1 cellular context compared by ENCODE assay signal in the genomic region with DNA sequence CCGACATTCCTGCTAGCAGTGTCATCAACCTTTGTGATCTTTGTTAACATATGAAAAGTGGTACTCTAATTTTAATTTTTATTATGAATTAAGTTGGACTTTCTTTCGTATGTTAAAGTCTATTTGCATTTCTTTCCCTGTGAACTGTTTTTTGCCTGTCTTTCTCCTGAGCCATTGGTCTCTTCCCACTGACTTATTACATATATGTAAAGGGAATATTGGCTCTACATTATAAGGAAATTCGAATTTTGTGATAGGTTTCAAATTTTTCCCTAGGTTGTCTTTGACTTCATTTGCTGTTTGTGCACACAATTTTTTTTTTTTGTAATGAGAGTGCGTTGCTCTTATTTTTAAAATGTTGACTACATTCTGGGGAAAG.
TF ChIP-seq lines count a peak whose summit lies in the region.

No MANE protein-coding gene starts in this region.

TF ChIP-seq in GM12878, 131 proteins besides CTCF, POLR2A, EP300 and RAD21:
- TF ChIP-seq PAX8 (IDR thresholded peaks at IDR 0.05) = no peak
- TF ChIP-seq SIX5 (IDR thresholded peaks at IDR 0.05; ENCODE audit: low read depth, low read length, severe bottlenecking) = no peak
- TF ChIP-seq, protein P1, sequence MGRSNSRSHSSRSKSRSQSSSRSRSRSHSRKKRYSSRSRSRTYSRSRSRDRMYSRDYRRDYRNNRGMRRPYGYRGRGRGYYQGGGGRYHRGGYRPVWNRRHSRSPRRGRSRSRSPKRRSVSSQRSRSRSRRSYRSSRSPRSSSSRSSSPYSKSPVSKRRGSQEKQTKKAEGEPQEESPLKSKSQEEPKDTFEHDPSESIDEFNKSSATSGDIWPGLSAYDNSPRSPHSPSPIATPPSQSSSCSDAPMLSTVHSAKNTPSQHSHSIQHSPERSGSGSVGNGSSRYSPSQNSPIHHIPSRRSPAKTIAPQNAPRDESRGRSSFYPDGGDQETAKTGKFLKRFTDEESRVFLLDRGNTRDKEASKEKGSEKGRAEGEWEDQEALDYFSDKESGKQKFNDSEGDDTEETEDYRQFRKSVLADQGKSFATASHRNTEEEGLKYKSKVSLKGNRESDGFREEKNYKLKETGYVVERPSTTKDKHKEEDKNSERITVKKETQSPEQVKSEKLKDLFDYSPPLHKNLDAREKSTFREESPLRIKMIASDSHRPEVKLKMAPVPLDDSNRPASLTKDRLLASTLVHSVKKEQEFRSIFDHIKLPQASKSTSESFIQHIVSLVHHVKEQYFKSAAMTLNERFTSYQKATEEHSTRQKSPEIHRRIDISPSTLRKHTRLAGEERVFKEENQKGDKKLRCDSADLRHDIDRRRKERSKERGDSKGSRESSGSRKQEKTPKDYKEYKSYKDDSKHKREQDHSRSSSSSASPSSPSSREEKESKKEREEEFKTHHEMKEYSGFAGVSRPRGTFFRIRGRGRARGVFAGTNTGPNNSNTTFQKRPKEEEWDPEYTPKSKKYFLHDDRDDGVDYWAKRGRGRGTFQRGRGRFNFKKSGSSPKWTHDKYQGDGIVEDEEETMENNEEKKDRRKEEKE (IDR thresholded peaks at IDR 0.05) = no peak
- no peak for TF ChIP-seq ESRRA (IDR thresholded peaks at IDR 0.05; ENCODE audit: low read length)
- TF ChIP-seq NFIC (IDR thresholded peaks at IDR 0.05; ENCODE audit: low read depth, low read length) = no peak
- TF ChIP-seq RELA (IDR thresholded peaks at IDR 0.05; ENCODE audit: borderline replicate concordance, partially characterized antibody) = no peak
- TF ChIP-seq, protein P2, sequence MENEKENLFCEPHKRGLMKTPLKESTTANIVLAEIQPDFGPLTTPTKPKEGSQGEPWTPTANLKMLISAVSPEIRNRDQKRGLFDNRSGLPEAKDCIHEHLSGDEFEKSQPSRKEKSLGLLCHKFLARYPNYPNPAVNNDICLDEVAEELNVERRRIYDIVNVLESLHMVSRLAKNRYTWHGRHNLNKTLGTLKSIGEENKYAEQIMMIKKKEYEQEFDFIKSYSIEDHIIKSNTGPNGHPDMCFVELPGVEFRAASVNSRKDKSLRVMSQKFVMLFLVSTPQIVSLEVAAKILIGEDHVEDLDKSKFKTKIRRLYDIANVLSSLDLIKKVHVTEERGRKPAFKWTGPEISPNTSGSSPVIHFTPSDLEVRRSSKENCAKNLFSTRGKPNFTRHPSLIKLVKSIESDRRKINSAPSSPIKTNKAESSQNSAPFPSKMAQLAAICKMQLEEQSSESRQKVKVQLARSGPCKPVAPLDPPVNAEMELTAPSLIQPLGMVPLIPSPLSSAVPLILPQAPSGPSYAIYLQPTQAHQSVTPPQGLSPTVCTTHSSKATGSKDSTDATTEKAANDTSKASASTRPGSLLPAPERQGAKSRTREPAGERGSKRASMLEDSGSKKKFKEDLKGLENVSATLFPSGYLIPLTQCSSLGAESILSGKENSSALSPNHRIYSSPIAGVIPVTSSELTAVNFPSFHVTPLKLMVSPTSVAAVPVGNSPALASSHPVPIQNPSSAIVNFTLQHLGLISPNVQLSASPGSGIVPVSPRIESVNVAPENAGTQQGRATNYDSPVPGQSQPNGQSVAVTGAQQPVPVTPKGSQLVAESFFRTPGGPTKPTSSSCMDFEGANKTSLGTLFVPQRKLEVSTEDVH (IDR thresholded peaks at IDR 0.05; ENCODE audit: low read depth, partially characterized antibody) = no peak
- TF ChIP-seq ZNF274 (IDR thresholded peaks at IDR 0.05; ENCODE audit: insufficient read depth, insufficient read length) = no peak
- TF ChIP-seq ZSCAN29 (IDR thresholded peaks at IDR 0.05) = no peak
- TF ChIP-seq SUPT20H (IDR thresholded peaks at IDR 0.05; ENCODE audit: borderline replicate concordance, control insufficient read depth, low read depth, low read length) = no peak
- TF ChIP-seq, protein P3, sequence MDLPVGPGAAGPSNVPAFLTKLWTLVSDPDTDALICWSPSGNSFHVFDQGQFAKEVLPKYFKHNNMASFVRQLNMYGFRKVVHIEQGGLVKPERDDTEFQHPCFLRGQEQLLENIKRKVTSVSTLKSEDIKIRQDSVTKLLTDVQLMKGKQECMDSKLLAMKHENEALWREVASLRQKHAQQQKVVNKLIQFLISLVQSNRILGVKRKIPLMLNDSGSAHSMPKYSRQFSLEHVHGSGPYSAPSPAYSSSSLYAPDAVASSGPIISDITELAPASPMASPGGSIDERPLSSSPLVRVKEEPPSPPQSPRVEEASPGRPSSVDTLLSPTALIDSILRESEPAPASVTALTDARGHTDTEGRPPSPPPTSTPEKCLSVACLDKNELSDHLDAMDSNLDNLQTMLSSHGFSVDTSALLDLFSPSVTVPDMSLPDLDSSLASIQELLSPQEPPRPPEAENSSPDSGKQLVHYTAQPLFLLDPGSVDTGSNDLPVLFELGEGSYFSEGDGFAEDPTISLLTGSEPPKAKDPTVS (IDR thresholded peaks at IDR 0.05; ENCODE audit: low read depth, low read length) = no peak
- no peak for TF ChIP-seq NFXL1 (IDR thresholded peaks at IDR 0.05; ENCODE audit: borderline replicate concordance)
